16 cellular contexts compared by ENCODE assay signal in genomic region chr16:3214904-3215600, GRCh38. TPM values are rescaled to one million over a fixed set of nuclear protein-coding genes. Genes with fewer than 3 reads are reported as not detected.
A peak's percentile ranks its signal among the peaks of the same experiment; 100 is the strongest.
DNase-seq lines count a peak whose midpoint lies in the region; ATAC-seq and TF ChIP-seq lines count a peak whose summit lies in the region.
"Had no signal": no experiment of that assay in that cellular context is flagged by ENCODE, and none has a peak within 500 bp of the region (broad histone marks: within the 10 kb centered on the region; RNA-seq: fewer than 3 reads in every experiment).

No MANE protein-coding gene starts in this region.

- no peak overlapping the region for H3K27ac ChIP-seq in OCI-LY3 (ENCODE audit: low read length)

- H3K9me3 ChIP-seq in OCI-LY3 (ENCODE audit: insufficient read depth, low read length) (no peaks in the 10 kb centered on the region), skeletal muscle satellite cell (replicated peaks; ENCODE audit: low read length) (no peaks in the 10 kb centered on the region)

- 0 out of 2 replicates have a peak overlapping the region, but pooled peaks have one; percentile 5 for H2AFZ ChIP-seq in OCI-LY3 (ENCODE audit: low read depth, low read length)
- H2AFZ ChIP-seq: GM23338 had no signal

- H3K9ac ChIP-seq in OCI-LY3 (ENCODE audit: low read length), result no peak overlapping the region
- peak overlapping the region; percentile 31 for H3K9ac ChIP-seq in skeletal muscle satellite cell (ENCODE audit: low read depth, low read length)

- peaks cover 4% of the 10 kb centered on the region for H3K27me3 Mint-ChIP-seq in activated naive CD4-positive, alpha-beta T cell treated with anti-CD3 and anti-CD28 coated beads, Interleukin-2, amount 10 ng/mL, durations not matched to agents 7 days and 5 days

- peaks cover 41% of the 10 kb centered on the region for H3K36me3 Mint-ChIP-seq in activated naive CD4-positive, alpha-beta T cell treated with anti-CD3 and anti-CD28 coated beads, Interleukin-2, amount 10 ng/mL, durations not matched to agents 7 days and 5 days
- H3K36me3 Mint-ChIP-seq: brain had no signal

- peak overlapping the region; percentile 100 for H3K27ac Mint-ChIP-seq in activated naive CD4-positive, alpha-beta T cell treated with anti-CD3 and anti-CD28 coated beads, Interleukin-2, amount 10 ng/mL, durations not matched to agents 7 days and 5 days
- H3K27ac Mint-ChIP-seq: brain, GM23338 had no signal

- H3K36me3 ChIP-seq in OCI-LY3 (replicated peaks; ENCODE audit: low read depth, low read length) (no peaks in the 10 kb centered on the region), skeletal muscle satellite cell (ENCODE audit: insufficient read depth, low read length) (no peaks in the 10 kb centered on the region)

- no peaks in the 10 kb centered on the region for H4K20me1 ChIP-seq in OCI-LY3 (ENCODE audit: insufficient read depth, low read length)

- H3K4me2 ChIP-seq in OCI-LY3 (ENCODE audit: low read length) (peak overlapping the region; percentile 13; the same call in 1 of the 2 replicates), skeletal muscle satellite cell (ENCODE audit: low read length) (peak overlapping the region; percentile 28)
- H3K4me2 ChIP-seq: GM23338 had no signal

- peaks cover 44% of the 10 kb centered on the region for H3K4me1 Mint-ChIP-seq in activated naive CD4-positive, alpha-beta T cell treated with anti-CD3 and anti-CD28 coated beads, Interleukin-2, amount 10 ng/mL, durations not matched to agents 7 days and 5 days
- H3K4me1 Mint-ChIP-seq: brain, GM23338 had no signal

- CTCF ChIA-PET in activated naive CD4-positive, alpha-beta T cell treated with anti-CD3 and anti-CD28 coated beads, Interleukin-2, amount 10 ng/mL, durations not matched to agents 7 days and 5 days (lab: Charles Lee), result interaction anchor here (1.3 to 1.4 kb wide), 2 partner anchors 18 to 32 kb away, joined by 3 to 4 read pairs; no protein-coding TSS in a partner anchor

- H3K4me1 ChIP-seq in OCI-LY3 (ENCODE audit: low read length) (peaks cover 8% of the 10 kb centered on the region; the same call in 1 of the 2 replicates), skeletal muscle satellite cell (ENCODE audit: control insufficient read depth, insufficient read depth, low read length) (peaks cover 14% of the 10 kb centered on the region)

- H3K27me3 ChIP-seq in OCI-LY3 (ENCODE audit: low read depth, low read length) (peaks cover 7% of the 10 kb centered on the region), skeletal muscle satellite cell (ENCODE audit: control insufficient read depth, insufficient read depth, low read length) (no peaks in the 10 kb centered on the region)

- H3K4me3 Mint-ChIP-seq in activated naive CD4-positive, alpha-beta T cell treated with anti-CD3 and anti-CD28 coated beads, Interleukin-2, amount 10 ng/mL, durations not matched to agents 7 days and 5 days, result peak overlapping the region; percentile 17
- H3K4me3 Mint-ChIP-seq: brain, GM23338 had no signal

- no peak for TF ChIP-seq CTCF in OCI-LY3 (IDR thresholded peaks at IDR 0.05; ENCODE audit: low read depth, low read length)

- DNase-seq in activated CD4-positive, alpha-beta T cell treated with anti-CD3 and anti-CD28 coated beads for 1 hour, result peak; percentile 8
- DNase-seq in activated CD4-positive, alpha-beta T cell treated with anti-CD3 and anti-CD28 coated beads, Interleukin-2, amount 50 U/mL, for 1 hour, result no peak
- DNase-seq in activated naive CD4-positive, alpha-beta T cell treated with anti-CD3 and anti-CD28 coated beads, Interleukin-2, amount 10 ng/mL, durations not matched to agents 7 days and 5 days, result peak; percentile 62
- DNase-seq in G401 (ENCODE audit: low spot score) (no peak), NCI-H510A (lab: John Stamatoyannopoulos, UW) (no peak)
- DNase-seq: IMR-90, midbrain, NCI-H2171, SHP77 had no signal

- in situ Hi-C loops in G401 (cut with HindIII; ENCODE audit: low sequenced_read_pairs), result no loop called here

- H3K9me3 Mint-ChIP-seq in activated naive CD4-positive, alpha-beta T cell treated with anti-CD3 and anti-CD28 coated beads, Interleukin-2, amount 10 ng/mL, durations not matched to agents 7 days and 5 days, result peaks cover 49% of the 10 kb centered on the region

- no peaks in the 10 kb centered on the region for H3K79me2 ChIP-seq in OCI-LY3 (ENCODE audit: low read length)

- no peak for ATAC-seq in GM18502 (IDR thresholded peaks at IDR 0.05; ENCODE audit: poor library complexity, unreplicated experiment)
- ATAC-seq: esophagus mucosa, GM23338 had no signal

- H3K4me3 ChIP-seq in OCI-LY3 (ENCODE audit: low read length) (no peak overlapping the region), skeletal muscle satellite cell (ENCODE audit: low read length) (no peak overlapping the region)
- H3K4me3 ChIP-seq: GM23338 had no signal

RNA-seq across cellular contexts. Expression of gene ZNF200, which starts 19.9 kb away (rescaled TPM):
- total RNA-seq in skeletal muscle satellite cell (2012; rRNA removed), result 8.4 and 9.2 TPM in 2 replicates
- total RNA-seq in G401 (2014; rRNA removed; shearing (Covaris generic)), result 9.8 and 10.1 TPM in 2 replicates

RNA-seq across cellular contexts. Expression of gene OR1F1, which starts 27.0 kb away (rescaled TPM):
- not detected in 2 replicates for total RNA-seq in skeletal muscle satellite cell (2012; rRNA removed)
- not detected in 2 replicates for total RNA-seq in G401 (2014; rRNA removed; shearing (Covaris generic))
- total RNA-seq: A673, esophagus mucosa, IMR-90 had no signal

RNA-seq across cellular contexts. Expression of gene MEFV, which starts 41.4 kb away (rescaled TPM):
- 0.22 and 0.25 TPM in 2 replicates for total RNA-seq in skeletal muscle satellite cell (2012; rRNA removed)
- total RNA-seq in G401 (2014; rRNA removed; shearing (Covaris generic)), result not detected in 2 replicates
- total RNA-seq: A673, IMR-90 had no signal

Comparison
In these comparisons a context has a peak if more than half of its experiments do, and no peak if none do; other contexts are left out.
1. DNase-seq: peak in activated CD4-positive, alpha-beta T cell treated with anti-CD3 and anti-CD28 coated beads for 1 hour (single experiment) and activated naive CD4-positive, alpha-beta T cell treated with anti-CD3 and anti-CD28 coated beads, Interleukin-2, amount 10 ng/mL, durations not matched to agents 7 days and 5 days (single experiment); none in activated CD4-positive, alpha-beta T cell treated with anti-CD3 and anti-CD28 coated beads, Interleukin-2, amount 50 U/mL, for 1 hour (single experiment), G401 (single experiment) and NCI-H510A (single experiment).